In the genomic region with DNA sequence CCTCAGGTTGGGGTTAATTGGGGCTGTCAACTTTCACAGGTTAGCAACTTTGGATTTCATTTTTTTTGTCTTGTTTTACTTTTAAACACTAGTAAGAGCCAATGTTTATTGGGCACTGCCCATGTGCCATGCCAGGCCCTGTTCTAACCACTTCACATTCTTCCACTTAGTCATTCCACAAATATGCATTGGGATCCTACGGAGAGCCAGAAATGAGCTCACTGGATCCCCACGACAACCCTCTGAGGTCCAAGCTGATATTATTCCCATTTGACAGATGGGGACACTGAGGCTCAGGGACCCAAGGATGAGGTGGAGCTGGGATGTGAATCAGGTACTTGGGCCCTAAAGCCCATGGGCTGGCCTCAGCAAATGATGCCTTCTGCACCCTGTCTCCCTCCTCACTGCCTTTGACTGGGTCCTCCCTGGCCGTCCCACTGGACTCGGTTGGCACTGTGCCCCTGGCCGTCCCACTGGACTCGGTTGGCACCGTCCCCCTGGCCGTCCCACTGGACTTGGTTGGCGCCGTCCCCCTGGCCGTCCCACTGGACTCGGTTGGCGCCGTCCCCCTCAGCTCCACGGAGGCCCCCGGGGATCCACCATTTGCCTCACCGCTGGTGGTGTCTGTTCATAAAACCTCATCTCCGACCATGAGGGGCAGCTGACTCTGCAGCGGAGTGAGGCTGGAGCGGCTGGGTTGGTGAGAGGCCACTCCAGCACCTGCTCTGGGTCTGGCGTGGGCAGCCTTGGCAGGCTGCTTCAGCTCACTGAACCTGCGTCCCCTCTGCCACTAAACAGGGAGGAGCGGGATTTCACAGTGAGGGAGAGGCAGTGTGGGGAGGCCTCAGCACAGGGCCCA, we compare ENCODE assay signal across 11 cellular contexts. TPM values are rescaled to one million over a fixed set of nuclear protein-coding genes. Genes with fewer than 3 reads are reported as not detected.
A peak's percentile ranks its signal among the peaks of the same experiment; 100 is the strongest.
DNase-seq lines count a peak whose midpoint lies in the region; ATAC-seq and TF ChIP-seq lines count a peak whose summit lies in the region.
"Had no signal": no experiment of that assay in that cellular context is flagged by ENCODE, and none has a peak within 500 bp of the region (broad histone marks: within the 10 kb centered on the region; RNA-seq: fewer than 3 reads in every experiment).

No MANE protein-coding gene starts in this region.

- no peak for TF ChIP-seq CTCF in thyroid gland (IDR thresholded peaks at IDR 0.05)

- peaks cover 12 to 54% of the 10 kb centered on the region in 2 donors for H3K4me1 ChIP-seq in thyroid gland

- ATAC-seq in GM18870 (IDR thresholded peaks at IDR 0.05; ENCODE audit: unreplicated experiment) (no peak), GM19467 (IDR thresholded peaks at IDR 0.05; ENCODE audit: unreplicated experiment) (no peak)
- ATAC-seq: esophagus mucosa had no signal

- H3K9me3 ChIP-seq in thyroid gland = no peaks in the 10 kb centered on the region

- peak overlapping the region; percentile 26 to 82 (median 47) for H3K27ac ChIP-seq in thyroid gland

- no peak overlapping the region for H3K4me3 ChIP-seq in thyroid gland (replicated peaks in 1 of 3)

- H3K36me3 ChIP-seq in thyroid gland = no peaks in the 10 kb centered on the region

- peak in 1 of 2 donors; percentile 13 for TF ChIP-seq POLR2A in thyroid gland (IDR thresholded peaks at IDR 0.05)

- no peaks in the 10 kb centered on the region for H3K27me3 ChIP-seq in thyroid gland

- intact Hi-C loops in thyroid gland (cut with DNase I) = no loop called here

- DNase-seq in HS-5 (ENCODE audit: low read depth) (peak; percentile 76), amniotic epithelial cell (ENCODE audit: low read depth) (peak; percentile 71), foreskin melanocyte (peak; percentile 55), thyroid gland (peak; percentile 69 to 73), NCI-H1092 (lab: John Stamatoyannopoulos, UW) (no peak)
- DNase-seq: activated CD4-positive, alpha-beta T cell treated with anti-CD3 and anti-CD28 coated beads, Interleukin-2, amount 10 ng/mL, durations not matched to agents 24 days and 14 days; NCI-H187 treated with DMSO at 0.1 percent for 48 hours; retina had no signal

- WGBS in thyroid gland, 2 donors = 81 to 82% methylated on average over 22 to 23 of the region's 23 CpGs

RNA-seq across cellular contexts. Expression of gene PMEPA1, which starts 4.8 kb away (rescaled TPM):
- 10 to 100 TPM in 1 of 4 donors, 1 to 10 TPM in 3; 6.5 to 12.6 (median 8.3) TPM for total RNA-seq in thyroid gland
